16 cellular contexts compared by ENCODE assay signal in the genomic region with DNA sequence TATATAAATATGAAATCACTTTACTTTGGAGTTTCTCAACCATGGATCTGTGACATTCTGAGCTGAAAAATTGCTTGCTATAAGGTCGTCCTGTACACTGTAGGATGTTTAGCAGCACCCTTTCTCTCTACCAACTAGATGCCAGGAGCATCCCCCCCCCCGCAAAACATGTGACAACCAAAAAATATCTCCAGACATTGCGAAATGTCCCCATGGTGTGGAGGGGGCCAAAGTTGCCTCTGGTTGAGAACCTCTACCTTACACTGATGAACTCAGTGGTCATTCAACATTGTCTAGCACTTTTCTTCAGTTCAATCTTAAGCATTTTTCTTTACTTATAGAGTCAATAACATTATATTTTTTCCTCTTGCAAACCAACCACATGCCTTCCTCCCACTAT. TPM values are rescaled to one million over a fixed set of nuclear protein-coding genes. Genes with fewer than 3 reads are reported as not detected.
DNase-seq lines count a peak whose midpoint lies in the region; ATAC-seq and TF ChIP-seq lines count a peak whose summit lies in the region.
"Had no signal": no experiment of that assay in that cellular context is flagged by ENCODE, and none has a peak within 500 bp of the region (broad histone marks: within the 10 kb centered on the region; RNA-seq: fewer than 3 reads in every experiment).

No MANE protein-coding gene starts in this region.

- ATAC-seq in activated CD8-positive, alpha-beta T cell treated with anti-CD3 and anti-CD28 coated beads, Interleukin-2, amount 10 ng/mL, durations not matched to agents 7 days and 5 days, result no peak
- no peak for ATAC-seq in activated CD8-positive, alpha-beta T cell treated with anti-CD3 and anti-CD28 coated beads for 36 hours
- no peak for ATAC-seq in stimulated activated naive CD8-positive, alpha-beta T cell treated with anti-CD3 and anti-CD28 coated beads, Interleukin-15, Interleukin-2, amounts not matched to agents 100 U/mL and 50 U/mL, for 24 hours
- ATAC-seq in natural killer cell, result no peak
- no peak for ATAC-seq in GM19463 (IDR thresholded peaks at IDR 0.05; ENCODE audit: unreplicated experiment)
- no peak for ATAC-seq in right cardiac atrium

- H3K9me3 Mint-ChIP-seq in activated CD8-positive, alpha-beta T cell treated with anti-CD3 and anti-CD28 coated beads, Interleukin-2, amount 10 ng/mL, durations not matched to agents 7 days and 5 days (ENCODE audit: insufficient read depth), result peaks cover 17% of the 10 kb centered on the region
- peaks cover 11% of the 10 kb centered on the region for H3K9me3 Mint-ChIP-seq in activated CD8-positive, alpha-beta T cell treated with anti-CD3 and anti-CD28 coated beads for 36 hours
- H3K9me3 Mint-ChIP-seq in stimulated activated naive CD8-positive, alpha-beta T cell treated with anti-CD3 and anti-CD28 coated beads, Interleukin-15, Interleukin-2, amounts not matched to agents 100 ng/mL and 50 ng/mL, for 24 hours, result peaks cover 7% of the 10 kb centered on the region
- H3K9me3 Mint-ChIP-seq in natural killer cell, result peaks cover 0 to 2% of the 10 kb centered on the region in 2 donors
- H3K9me3 Mint-ChIP-seq: HFFc6 had no signal

- no peak for TF ChIP-seq CTCF in activated CD8-positive, alpha-beta T cell treated with anti-CD3 and anti-CD28 coated beads for 36 hours (IDR thresholded peaks at IDR 0.05)
- TF ChIP-seq CTCF in natural killer cell (IDR thresholded peaks at IDR 0.05), result no peak

- peak overlapping the region; percentile 14 for H3K27ac Mint-ChIP-seq in activated CD8-positive, alpha-beta T cell treated with anti-CD3 and anti-CD28 coated beads, Interleukin-2, amount 10 ng/mL, durations not matched to agents 7 days and 5 days
- no peak overlapping the region for H3K27ac Mint-ChIP-seq in activated CD8-positive, alpha-beta T cell treated with anti-CD3 and anti-CD28 coated beads for 36 hours
- peak overlapping the region; percentile 90 for H3K27ac Mint-ChIP-seq in stimulated activated naive CD8-positive, alpha-beta T cell treated with anti-CD3 and anti-CD28 coated beads, Interleukin-15, Interleukin-2, amounts not matched to agents 100 ng/mL and 50 ng/mL, for 24 hours
- peak overlapping the region; percentile 98 for H3K27ac Mint-ChIP-seq in natural killer cell
- H3K27ac Mint-ChIP-seq: HFFc6 had no signal

- no peaks in the 10 kb centered on the region for H3K4me1 ChIP-seq in right cardiac atrium (ENCODE audit: control insufficient read depth, insufficient read depth, low read length)

- peaks cover 59% of the 10 kb centered on the region for H3K36me3 Mint-ChIP-seq in activated CD8-positive, alpha-beta T cell treated with anti-CD3 and anti-CD28 coated beads, Interleukin-2, amount 10 ng/mL, durations not matched to agents 7 days and 5 days (ENCODE audit: low read depth)
- peaks cover 57% of the 10 kb centered on the region for H3K36me3 Mint-ChIP-seq in activated CD8-positive, alpha-beta T cell treated with anti-CD3 and anti-CD28 coated beads for 36 hours (ENCODE audit: low read depth)
- peaks cover 68% of the 10 kb centered on the region for H3K36me3 Mint-ChIP-seq in stimulated activated naive CD8-positive, alpha-beta T cell treated with anti-CD3 and anti-CD28 coated beads, Interleukin-15, Interleukin-2, amounts not matched to agents 100 ng/mL and 50 ng/mL, for 24 hours (ENCODE audit: low read depth)
- H3K36me3 Mint-ChIP-seq in natural killer cell, result peaks cover 54% of the 10 kb centered on the region

- no peak for DNase-seq in activated CD8-positive, alpha-beta T cell treated with anti-CD3 and anti-CD28 coated beads, Interleukin-2, amount 10 ng/mL, durations not matched to agents 7 days and 5 days
- DNase-seq in activated CD8-positive, alpha-beta T cell treated with anti-CD3 and anti-CD28 coated beads for 36 hours, result no peak
- no peak for DNase-seq in stimulated activated naive CD8-positive, alpha-beta T cell treated with anti-CD3 and anti-CD28 coated beads, Interleukin-15, Interleukin-2, amounts not matched to agents 100 U/mL and 50 U/mL, for 24 hours
- DNase-seq in natural killer cell, result no peak
- no peak for DNase-seq in right cardiac atrium
- DNase-seq: 8988T, AML-193, DMS53, HCEC 1CT, HFFc6 had no signal

- peaks cover 83% of the 10 kb centered on the region for H3K4me1 Mint-ChIP-seq in activated CD8-positive, alpha-beta T cell treated with anti-CD3 and anti-CD28 coated beads, Interleukin-2, amount 10 ng/mL, durations not matched to agents 7 days and 5 days (ENCODE audit: low read depth)
- peaks cover 81% of the 10 kb centered on the region for H3K4me1 Mint-ChIP-seq in activated CD8-positive, alpha-beta T cell treated with anti-CD3 and anti-CD28 coated beads for 36 hours (ENCODE audit: low read depth)
- peaks cover 95% of the 10 kb centered on the region for H3K4me1 Mint-ChIP-seq in stimulated activated naive CD8-positive, alpha-beta T cell treated with anti-CD3 and anti-CD28 coated beads, Interleukin-15, Interleukin-2, amounts not matched to agents 100 ng/mL and 50 ng/mL, for 24 hours (ENCODE audit: low read depth)
- peaks cover 87 to 91% of the 10 kb centered on the region in 2 donors for H3K4me1 Mint-ChIP-seq in natural killer cell

- no peak overlapping the region for H3K4me3 Mint-ChIP-seq in activated CD8-positive, alpha-beta T cell treated with anti-CD3 and anti-CD28 coated beads, Interleukin-2, amount 10 ng/mL, durations not matched to agents 7 days and 5 days
- H3K4me3 Mint-ChIP-seq in activated CD8-positive, alpha-beta T cell treated with anti-CD3 and anti-CD28 coated beads for 36 hours, result no peak overlapping the region
- no peak overlapping the region for H3K4me3 Mint-ChIP-seq in stimulated activated naive CD8-positive, alpha-beta T cell treated with anti-CD3 and anti-CD28 coated beads, Interleukin-15, Interleukin-2, amounts not matched to agents 100 ng/mL and 50 ng/mL, for 24 hours
- peak overlapping the region; percentile 4 for H3K4me3 Mint-ChIP-seq in natural killer cell
- H3K4me3 Mint-ChIP-seq: HFFc6 had no signal

- H3K27me3 Mint-ChIP-seq in activated CD8-positive, alpha-beta T cell treated with anti-CD3 and anti-CD28 coated beads, Interleukin-2, amount 10 ng/mL, durations not matched to agents 7 days and 5 days (ENCODE audit: low read depth), result no peaks in the 10 kb centered on the region
- H3K27me3 Mint-ChIP-seq in activated CD8-positive, alpha-beta T cell treated with anti-CD3 and anti-CD28 coated beads for 36 hours, result peaks cover 15% of the 10 kb centered on the region
- no peaks in the 10 kb centered on the region for H3K27me3 Mint-ChIP-seq in stimulated activated naive CD8-positive, alpha-beta T cell treated with anti-CD3 and anti-CD28 coated beads, Interleukin-15, Interleukin-2, amounts not matched to agents 100 ng/mL and 50 ng/mL, for 24 hours
- H3K27me3 Mint-ChIP-seq in natural killer cell (ENCODE audit: low read depth in 2 of 2), result no peaks in the 10 kb centered on the region

- no peaks in the 10 kb centered on the region for H3K27me3 ChIP-seq in right cardiac atrium (ENCODE audit: control insufficient read depth, insufficient read depth)
- H3K27me3 ChIP-seq: BLaER1 had no signal

- intact Hi-C loops in activated CD8-positive, alpha-beta T cell treated with anti-CD3 and anti-CD28 coated beads for 36 hours (cut with micrococcal nuclease), result no loop called here
- intact Hi-C loops in natural killer cell (cut with micrococcal nuclease) (loop anchor here (10.0 kb wide), 1 partner anchor 1183 kb away; a partner anchor contains a TSS), right cardiac atrium (cut with DNase I) (no loop called here)

- H3K27ac ChIP-seq in right cardiac atrium (ENCODE audit: low read length), result no peak overlapping the region
- H3K27ac ChIP-seq: BLaER1 had no signal

- H3K4me3 ChIP-seq in right cardiac atrium (ENCODE audit: low read length), result no peak overlapping the region
- H3K4me3 ChIP-seq: BLaER1 had no signal

- H3K9me3 ChIP-seq in right cardiac atrium (ENCODE audit: control insufficient read depth, low read length), result no peaks in the 10 kb centered on the region
- H3K9me3 ChIP-seq: BLaER1 had no signal

- POLR2A ChIA-PET in activated CD8-positive, alpha-beta T cell treated with anti-CD3 and anti-CD28 coated beads, Interleukin-2, amount 10 ng/mL, durations not matched to agents 7 days and 5 days (lab: Charles Lee), result no interaction called here
- POLR2A ChIA-PET in activated CD8-positive, alpha-beta T cell treated with anti-CD3 and anti-CD28 coated beads for 36 hours (lab: Charles Lee), result interaction anchor here (1.1 to 1.6 kb wide), 2 partner anchors 14 to 30 kb away, joined by 3 to 5 read pairs; no protein-coding TSS in a partner anchor

- WGBS in right cardiac atrium, result 87% methylated on average over 3 of the region's 3 CpGs

- CTCF ChIA-PET in activated CD8-positive, alpha-beta T cell treated with anti-CD3 and anti-CD28 coated beads, Interleukin-2, amount 10 ng/mL, durations not matched to agents 7 days and 5 days (lab: Charles Lee), result interaction anchor here (1.0 to 1.5 kb wide), 3 partner anchors 25 to 41 kb away, joined by 3 to 4 read pairs (median 3); no protein-coding TSS in a partner anchor
- CTCF ChIA-PET in activated CD8-positive, alpha-beta T cell treated with anti-CD3 and anti-CD28 coated beads for 36 hours (lab: Charles Lee), result interaction anchor here (0.9 kb wide), 1 partner anchor 52 kb away, joined by 6 read pairs; no protein-coding TSS in a partner anchor

RNA-seq across cellular contexts. Expression of a gene that starts 9.2 kb away (rescaled TPM):
- total RNA-seq in activated CD8-positive, alpha-beta T cell treated with anti-CD3 and anti-CD28 coated beads, Interleukin-2, amount 10 ng/mL, durations not matched to agents 7 days and 5 days, result 1 to 10 TPM; 6.2 to 6.5 TPM
- total RNA-seq in activated CD8-positive, alpha-beta T cell treated with anti-CD3 and anti-CD28 coated beads for 36 hours, result 1 to 10 TPM; 7.0 to 8.4 TPM
- 10 to 100 TPM; 22.1 to 44.5 (median 24.1) TPM for total RNA-seq in natural killer cell
- total RNA-seq in right cardiac atrium, result under 1 TPM in 2 of 4 donors, not detected in 2; 0.12 to 0.29 TPM
- 0.07 TPM for polyA plus RNA-seq in right cardiac atrium
- total RNA-seq: Daoy, H4, HFFc6, HT1080 had no signal

Comparison
In these comparisons a context has a peak if more than half of its experiments do, and no peak if none do; other contexts are left out.
1. RNA of a gene that starts 9.2 kb away (total RNA-seq): 22.1 to 44.5 TPM in natural killer cell, 7.0 to 8.4 TPM in activated CD8-positive, alpha-beta T cell treated with anti-CD3 and anti-CD28 coated beads for 36 hours and 6.2 to 6.5 TPM in activated CD8-positive, alpha-beta T cell treated with anti-CD3 and anti-CD28 coated beads, Interleukin-2, amount 10 ng/mL, durations not matched to agents 7 days and 5 days; 0.12 to 0.29 TPM in right cardiac atrium; every median in the first group is over 4 times any median in the second.